Comparison of ENCODE assay signal across 8 cellular contexts in genomic region chr12:57936513-57936883, GRCh38. TPM values are rescaled to one million over a fixed set of nuclear protein-coding genes. Genes with fewer than 3 reads are reported as not detected.
DNase-seq lines count a peak whose midpoint lies in the region; ATAC-seq and TF ChIP-seq lines count a peak whose summit lies in the region.

No MANE protein-coding gene starts in this region.

- peak overlapping the region; percentile 90 for H3K4me3 Mint-ChIP-seq in GM23338

- H3K9me3 ChIP-seq in SJSA1 (replicated peaks) (no peaks in the 10 kb centered on the region), gastrocnemius medialis (no peaks in the 10 kb centered on the region)

- no peak for DNase-seq in GM23338 (ENCODE audit: low spot score)
- DNase-seq in SJSA1 (ENCODE audit: low read depth in 1 of 2, low spot score in 2 of 2), result peak in 1 of 2 experiments; percentile 63
- DNase-seq in fibroblast of the aortic adventitia (ENCODE audit: low read depth), result no peak
- no peak for DNase-seq in gastrocnemius medialis
- no peak for DNase-seq in NCI-H2196 (lab: John Stamatoyannopoulos, UW; ENCODE audit: unreplicated experiment)
- DNase-seq in NCI-H2107 (lab: John Stamatoyannopoulos, UW), result no peak
- no peak for DNase-seq in dermis blood vessel endothelial cell

- H4K20me1 ChIP-seq in GM23338 (replicated peaks; ENCODE audit: insufficient read depth), result no peaks in the 10 kb centered on the region

- peaks cover 12% of the 10 kb centered on the region for H3K4me1 ChIP-seq in GM23338 (ENCODE audit: insufficient read depth)
- H3K4me1 ChIP-seq in SJSA1 (replicated peaks), result peaks cover 30% of the 10 kb centered on the region
- H3K4me1 ChIP-seq in gastrocnemius medialis, result peaks cover 22 to 32% of the 10 kb centered on the region in 2 donors

- H3K36me3 Mint-ChIP-seq in GM23338 (ENCODE audit: low read depth), result no peaks in the 10 kb centered on the region; the same call in 2 of the 3 replicates

- in situ Hi-C loops in gastrocnemius medialis (cut with MboI; ENCODE audit: low sequenced_read_pairs in 4 of 4), result no loop called here

- TF ChIP-seq CTCF in GM23338 (conservative IDR thresholded peaks at IDR 0.05; ENCODE audit: low read depth in 2 of 2) (no peak), fibroblast of the aortic adventitia (IDR thresholded peaks at IDR 0.05; ENCODE audit: insufficient read depth, low read length) (no peak), gastrocnemius medialis (IDR thresholded peaks at IDR 0.05 in 4 of 5, conservative IDR thresholded peaks at IDR 0.05 in 1 of 5) (no peak)

- peak overlapping the region; percentile 48 for H3K4me3 ChIP-seq in GM23338
- peak overlapping the region; percentile 48 for H3K4me3 ChIP-seq in SJSA1
- peak overlapping the region; percentile 34 for H3K4me3 ChIP-seq in fibroblast of the aortic adventitia (ENCODE audit: low read depth, low read length)
- peak overlapping the region; percentile 65 to 89 (median 77) for H3K4me3 ChIP-seq in gastrocnemius medialis

- H3K27me3 ChIP-seq in GM23338 (ENCODE audit: insufficient read depth) (peaks cover 18% of the 10 kb centered on the region), SJSA1 (replicated peaks) (no peaks in the 10 kb centered on the region), gastrocnemius medialis (no peaks in the 10 kb centered on the region)

- H3K4me2 ChIP-seq in GM23338, result peak overlapping the region; percentile 63

- H3K27ac ChIP-seq in GM23338 (ENCODE audit: low read depth) (no peak overlapping the region), SJSA1 (peak overlapping the region; percentile 94), gastrocnemius medialis (peak overlapping the region; percentile 77 to 88 (median 85))

- no peaks in the 10 kb centered on the region for H3K9me3 Mint-ChIP-seq in GM23338

- H3K4me1 Mint-ChIP-seq in GM23338, result peaks cover 7% of the 10 kb centered on the region; the same call in 2 of the 3 replicates

- no peaks in the 10 kb centered on the region; the same call in 1 of the 2 replicates for H3F3A ChIP-seq in GM23338 (replicated peaks; ENCODE audit: low read depth)

- peaks cover 10% of the 10 kb centered on the region for H3K27me3 Mint-ChIP-seq in GM23338 (ENCODE audit: insufficient read depth, low read depth, poor library complexity)

- peak overlapping the region; percentile 38; the same call in 1 of the 2 replicates for H2AFZ ChIP-seq in GM23338

- no peaks in the 10 kb centered on the region for H3K36me3 ChIP-seq in GM23338 (ENCODE audit: insufficient read depth)
- H3K36me3 ChIP-seq in SJSA1, result peaks cover 15% of the 10 kb centered on the region
- H3K36me3 ChIP-seq in gastrocnemius medialis, result no peaks in the 10 kb centered on the region

- intact Hi-C loops in gastrocnemius medialis (cut with DNase I; ENCODE audit: low total_unique reads), result no loop called here

- H3K27ac Mint-ChIP-seq in GM23338, result no peak overlapping the region

- TF ChIP-seq POLR2A in gastrocnemius medialis (IDR thresholded peaks at IDR 0.05), result no peak

- ATAC-seq in GM23338 (no peak), gastrocnemius medialis (no peak), HG03097 (IDR thresholded peaks at IDR 0.05; ENCODE audit: low FRiP score, unreplicated experiment) (no peak)

- H3K9me2 ChIP-seq in GM23338 (ENCODE audit: insufficient read depth), result peaks cover 2% of the 10 kb centered on the region; the same call in 1 of the 2 replicates

- no peaks in the 10 kb centered on the region for H3K79me2 ChIP-seq in GM23338 (replicated peaks; ENCODE audit: insufficient read depth)

TF ChIP-seq in GM23338, 12 proteins besides CTCF, POLR2A, EP300 and RAD21:
- no peak for TF ChIP-seq REST (IDR thresholded peaks at IDR 0.05; ENCODE audit: unreplicated experiment)
- no peak for TF ChIP-seq EZH2 (IDR thresholded peaks at IDR 0.05; ENCODE audit: low read depth, unreplicated experiment)
- no peak for TF ChIP-seq ZNF331 (CRISPR knock-in tag; IDR thresholded peaks at IDR 0.05; ENCODE audit: low read depth)

RNA-seq across cellular contexts. Expression of gene ATP23, which starts 4.9 kb away (rescaled TPM):
- total RNA-seq in GM23338 (2014; rRNA removed; shearing (Covaris generic)), result 14.7 and 22.4 TPM in 2 replicates
- polyA plus RNA-seq in GM23338 (2016; fragmentation: Nextera tagmentation; extraction: Ambion mirVana), result 21.0 and 22.1 TPM in 2 replicates
- total RNA-seq in SJSA1 (2014; rRNA removed; shearing (Covaris generic)), result 275 and 410 TPM in 2 replicates
- total RNA-seq in fibroblast of the aortic adventitia (ENCODE audit: low replicate concordance) (5.6 and 10.1 TPM in 2 replicates), gastrocnemius medialis (10 to 100 TPM in 2 of 4 donors, 1 to 10 TPM in 2; 7.1 to 26.4 (median 10.7) TPM), dermis blood vessel endothelial cell (12.7 and 25.5 TPM in 2 replicates)

Comparison
In these comparisons a context has a peak if more than half of its experiments do, and no peak if none do; other contexts are left out.
1. RNA of gene ATP23, which starts 4.9 kb away (total RNA-seq): 275 to 410 TPM in SJSA1; 12.7 to 25.5 TPM in dermis blood vessel endothelial cell, 14.7 to 22.4 TPM in GM23338, 7.1 to 26.4 TPM in gastrocnemius medialis and 5.6 to 10.1 TPM in fibroblast of the aortic adventitia; every median in the first group is over 10 times any median in the second.
2. Peak in every context shown above with its lines, with median percentiles within 50 percentile points of each other: H3K4me3 ChIP-seq.